ENCODE assay signal across 20 cellular contexts in the genomic region with DNA sequence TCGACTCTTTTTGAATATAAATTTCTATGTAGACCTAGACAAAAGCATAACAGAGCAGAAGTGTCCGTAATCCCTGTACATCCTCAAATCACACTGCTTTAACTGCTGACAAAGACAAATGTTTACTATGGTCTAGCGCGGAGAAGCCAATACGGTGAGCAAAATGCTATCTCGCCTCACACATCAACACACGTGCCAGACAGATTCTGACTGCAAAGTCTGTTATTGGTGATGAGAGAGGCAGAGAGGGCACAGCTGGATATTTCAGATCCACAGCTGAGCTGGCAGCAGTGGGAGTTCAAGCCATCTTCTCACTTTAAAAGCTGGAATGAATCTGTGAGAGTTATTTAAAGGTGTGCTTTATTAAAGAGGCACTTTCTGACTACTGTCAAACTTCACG.
A peak's percentile ranks its signal among the peaks of the same experiment; 100 is the strongest.
DNase-seq lines count a peak whose midpoint lies in the region; ATAC-seq and TF ChIP-seq lines count a peak whose summit lies in the region.
"Had no signal": no experiment of that assay in that cellular context is flagged by ENCODE, and none has a peak within 500 bp of the region (broad histone marks: within the 10 kb centered on the region; RNA-seq: fewer than 3 reads in every experiment).

No MANE protein-coding gene starts in this region.

- H3K4me1 ChIP-seq in left ventricle myocardium inferior, result peaks cover 38% of the 10 kb centered on the region
- peaks cover 13% of the 10 kb centered on the region for H3K4me1 ChIP-seq in endodermal cell (ENCODE audit: control insufficient read depth, insufficient read depth, low read length)

- TF ChIP-seq CTCF in left ventricle myocardium inferior (IDR thresholded peaks at IDR 0.05; ENCODE audit: borderline replicate concordance) (no peak), endodermal cell (conservative IDR thresholded peaks at IDR 0.05) (no peak)

- H3K27me3 ChIP-seq in left ventricle myocardium inferior (ENCODE audit: low read depth), result no peaks in the 10 kb centered on the region
- no peaks in the 10 kb centered on the region for H3K27me3 ChIP-seq in endodermal cell (ENCODE audit: control insufficient read depth, insufficient read depth, low read length, poor library complexity, severe bottlenecking)

- peaks cover 6% of the 10 kb centered on the region for H3K9me3 Mint-ChIP-seq in endodermal cell
- H3K9me3 Mint-ChIP-seq in activated naive CD4-positive, alpha-beta T cell treated with anti-CD3 and anti-CD28 coated beads, Interleukin-2, amount 50 U/mL, for 72 hours, result peaks cover 4 to 5% of the 10 kb centered on the region in 2 donors
- peaks cover 0 to 6% (median 2%) of the 10 kb centered on the region in 9 donors for H3K9me3 Mint-ChIP-seq in naive thymus-derived CD8-positive, alpha-beta T cell

- POLR2A ChIA-PET in naive thymus-derived CD8-positive, alpha-beta T cell (lab: Charles Lee), result no interaction called here

- peak overlapping the region; percentile 80 for H3K27ac Mint-ChIP-seq in endodermal cell
- no peak overlapping the region for H3K27ac Mint-ChIP-seq in activated naive CD4-positive, alpha-beta T cell treated with anti-CD3 and anti-CD28 coated beads, Interleukin-2, amount 50 U/mL, for 72 hours
- H3K27ac Mint-ChIP-seq in naive thymus-derived CD8-positive, alpha-beta T cell, result no peak overlapping the region

- H3K4me3 ChIP-seq in left ventricle myocardium inferior (no peak overlapping the region), endodermal cell (ENCODE audit: low read length) (peak overlapping the region; percentile 8)

- peaks cover 2% of the 10 kb centered on the region for H3K36me3 Mint-ChIP-seq in endodermal cell (ENCODE audit: low read depth)
- H3K36me3 Mint-ChIP-seq in activated naive CD4-positive, alpha-beta T cell treated with anti-CD3 and anti-CD28 coated beads, Interleukin-2, amount 50 U/mL, for 72 hours, result peaks cover 0 to 5% of the 10 kb centered on the region in 2 donors
- peaks cover 3 to 17% (median 7%) of the 10 kb centered on the region in 3 donors for H3K36me3 Mint-ChIP-seq in naive thymus-derived CD8-positive, alpha-beta T cell

- peaks cover 37% of the 10 kb centered on the region for H3K4me1 Mint-ChIP-seq in endodermal cell
- peaks cover 2 to 10% (median 7%) of the 10 kb centered on the region in 4 donors for H3K4me1 Mint-ChIP-seq in naive thymus-derived CD8-positive, alpha-beta T cell

- WGBS in endodermal cell (ENCODE audit: insufficient coverage in 1 of 2, insufficient read length in 1 of 2), 2 experiments, result 76 to 85% methylated on average over 6 to 8 of the region's 8 CpGs

- no peak overlapping the region for H3K9ac ChIP-seq in endodermal cell (ENCODE audit: extremely low read depth, low read length, poor library complexity, severe bottlenecking)

- H3K36me3 ChIP-seq in left ventricle myocardium inferior (no peaks in the 10 kb centered on the region), endodermal cell (ENCODE audit: control insufficient read depth, insufficient read depth, low read length) (no peaks in the 10 kb centered on the region)

- peak; percentile 23 for ATAC-seq in Right ventricle myocardium inferior
- no peak for ATAC-seq in activated naive CD4-positive, alpha-beta T cell treated with anti-CD3 and anti-CD28 coated beads, Interleukin-2, amount 50 U/mL, for 72 hours
- no peak for ATAC-seq in naive thymus-derived CD8-positive, alpha-beta T cell
- ATAC-seq: HepG2 had no signal

- intact Hi-C loops in Right ventricle myocardium inferior (cut with DNase I) (no loop called here), left ventricle myocardium inferior (cut with micrococcal nuclease) (no loop called here)

- no peak overlapping the region for H3K27ac ChIP-seq in left ventricle myocardium inferior (replicated peaks)
- peak overlapping the region; percentile 55 for H3K27ac ChIP-seq in endodermal cell (ENCODE audit: low read depth, low read length)

- no peak overlapping the region for H3K4me3 Mint-ChIP-seq in endodermal cell
- H3K4me3 Mint-ChIP-seq in naive thymus-derived CD8-positive, alpha-beta T cell, result no peak overlapping the region

- no peaks in the 10 kb centered on the region for H3K9me3 ChIP-seq in left ventricle myocardium inferior (replicated peaks)
- H3K9me3 ChIP-seq in endodermal cell (ENCODE audit: control insufficient read depth, low read length), result no peaks in the 10 kb centered on the region

- no peak for DNase-seq in Right ventricle myocardium inferior (ENCODE audit: missing footprints)
- no peak for DNase-seq in left ventricle myocardium inferior
- peak; percentile 33 for DNase-seq in NCI-H2029 (lab: John Stamatoyannopoulos, UW)
- no peak for DNase-seq in endodermal cell
- peak; percentile 23 for DNase-seq in retina
- no peak for DNase-seq in activated naive CD4-positive, alpha-beta T cell treated with anti-CD3 and anti-CD28 coated beads, Interleukin-2, amount 50 U/mL, for 72 hours (ENCODE audit: low spot score in 2 of 2)
- DNase-seq in glomerular visceral epithelial cell (ENCODE audit: extremely low spot score), result no peak
- no peak for DNase-seq in naive thymus-derived CD8-positive, alpha-beta T cell
- DNase-seq: 8988T, DMS153, DND-41, Kasumi-1, NCI-H1105, NCI-H1694, NCI-H2107, NCI-H446 treated with DMSO at 0.1 percent for 48 hours, NCI-H526, RPMI8226, SHP77 treated with DMSO at 0.1 percent for 48 hours had no signal

- no peaks in the 10 kb centered on the region for H3K27me3 Mint-ChIP-seq in endodermal cell (ENCODE audit: insufficient read depth)
- H3K27me3 Mint-ChIP-seq in naive thymus-derived CD8-positive, alpha-beta T cell, result no peaks in the 10 kb centered on the region

Comparison
In these comparisons a context has a peak if more than half of its experiments do, and no peak if none do; other contexts are left out.
1. DNase-seq: peak in NCI-H2029 (single experiment) and retina (single experiment); none in Right ventricle myocardium inferior (single experiment), left ventricle myocardium inferior (single experiment), endodermal cell (single experiment), activated naive CD4-positive, alpha-beta T cell treated with anti-CD3 and anti-CD28 coated beads, Interleukin-2, amount 50 U/mL, for 72 hours (0 of 2), glomerular visceral epithelial cell (single experiment) and naive thymus-derived CD8-positive, alpha-beta T cell (0 of 10).